ENCODE assay signal across 8 cellular contexts in genomic region chr17:4997302-4998026, GRCh38. TPM values are rescaled to one million over a fixed set of nuclear protein-coding genes. Genes with fewer than 3 reads are reported as not detected.
A peak's percentile ranks its signal among the peaks of the same experiment; 100 is the strongest.
DNase-seq lines count a peak whose midpoint lies in the region; ATAC-seq, FAIRE-seq and TF ChIP-seq lines count a peak whose summit lies in the region.

TSS of gene INCA1 (minus strand) at chr17:4997522. CDS start at chr17:4994437, 3,085 bp downstream.
TSS of gene KIF1C (plus strand) at chr17:4997950. CDS start at chr17:5000247, 2,297 bp downstream.

- FAIRE-seq in HTR-8/SVneo (lab: Jason Lieb, UNC): peak; percentile 93

- H3K36me3 ChIP-seq in OCI-LY7 (ENCODE audit: insufficient read depth, low read length): peaks cover 14% of the 10 kb centered on the region; the same call in 1 of the 2 replicates
- H3K36me3 ChIP-seq in muscle layer of colon (ENCODE audit: insufficient read depth, low read length): peaks cover 19% of the 10 kb centered on the region

- peak; percentile 85 for ATAC-seq in GM21381 (IDR thresholded peaks at IDR 0.05; ENCODE audit: unreplicated experiment)

- H3K27me3 ChIP-seq in muscle layer of colon (ENCODE audit: control insufficient read depth in 1 of 2, insufficient read depth in 2 of 2, low read length in 2 of 2): no peaks in the 10 kb centered on the region

- H3K9me2 ChIP-seq in OCI-LY7 (ENCODE audit: insufficient read depth, low read length): no peaks in the 10 kb centered on the region

- peak; percentile 41 for TF ChIP-seq POLR2A in erythroblast (IDR thresholded peaks at IDR 0.05; ENCODE audit: low read length)

- peaks cover 20% of the 10 kb centered on the region for H3K4me1 ChIP-seq in OCI-LY7 (ENCODE audit: insufficient read depth, low read length, poor library complexity, severe bottlenecking)
- peaks cover 23% of the 10 kb centered on the region for H3K4me1 ChIP-seq in muscle layer of colon (ENCODE audit: insufficient read depth, low read length)

- POLR2A ChIA-PET in OCI-LY7 (lab: Charles Lee): interaction anchor here (0.6 to 2.0 kb wide), 2 partner anchors 10 to 30 kb away, joined by 3 to 6 read pairs; partner anchors contain the start of gene SPAG7

- TF ChIP-seq CTCF in OCI-LY7 (conservative IDR thresholded peaks at IDR 0.05; ENCODE audit: low read length): no peak

- H3K79me2 ChIP-seq in OCI-LY7 (ENCODE audit: insufficient read depth, low read depth, low read length): peaks cover 6% of the 10 kb centered on the region; the same call in 1 of the 2 replicates

- H3K27ac ChIP-seq in OCI-LY7 (ENCODE audit: low read depth, low read length, poor library complexity, severe bottlenecking): peak within 1 kb of the TSS; percentile 48
- H3K27ac ChIP-seq in muscle layer of colon (ENCODE audit: low read depth, low read length): peak within 1 kb of the TSS; percentile 93

- CTCF ChIA-PET in OCI-LY7 (lab: Charles Lee; ENCODE audit: unreplicated experiment): interaction anchor here (0.6 to 1.2 kb wide), 2 partner anchors 9 to 25 kb away, joined by 3 to 4 read pairs; no protein-coding TSS in a partner anchor

- H3K4me2 ChIP-seq in OCI-LY7 (ENCODE audit: low read length): peak within 1 kb of the TSS; percentile 98

- no TSS peak for BruUV-seq in OCI-LY7 (replicated peaks; lab: Mats Ljungman, UMichigan)

- H3K9me3 ChIP-seq in OCI-LY7 (ENCODE audit: low read length) (no peaks in the 10 kb centered on the region), muscle layer of colon (ENCODE audit: low read length) (no peaks in the 10 kb centered on the region)

- H2AFZ ChIP-seq in OCI-LY7 (ENCODE audit: low read length): peak within 1 kb of the TSS; percentile 42; the same call in 1 of the 2 replicates

- H3K9ac ChIP-seq in muscle layer of colon (ENCODE audit: low read length): peak within 1 kb of the TSS; percentile 78

- peak; percentile 94 for DNase-seq in D341Med (ENCODE audit: low spot score)
- DNase-seq in HTR-8/SVneo (ENCODE audit: insufficient read length, low spot score): peak; percentile 95
- peak; percentile 95 for DNase-seq in OCI-LY7 (ENCODE audit: low spot score)
- peak; percentile 95 for DNase-seq in activated T-cell treated with anti-CD3 and anti-CD28 coated beads, Interleukin-2, amount 50 U/mL, for 1 hour
- DNase-seq in erythroblast (lab: John Stamatoyannopoulos, UW): peak; percentile 91 to 96
- DNase-seq in stimulated activated CD8-positive, alpha-beta memory T cell treated with anti-CD3 and anti-CD28 coated beads, Interleukin-7, amount 100 ng/mL, for 1 hour (ENCODE audit: low read depth in 2 of 2): peak; percentile 78 to 81

- intact Hi-C loops in OCI-LY7 (cut with micrococcal nuclease; ENCODE audit: unreplicated experiment): loop anchor here (1.0 kb wide), 1 partner anchor 49 kb away; the partner anchor contains the start of gene PFN1

- H3K4me3 ChIP-seq in OCI-LY7 (ENCODE audit: low read depth, low read length, poor library complexity, severe bottlenecking) (peak within 1 kb of the TSS; percentile 93), muscle layer of colon (ENCODE audit: low read depth in 1 of 2, low read length in 2 of 2) (peak within 1 kb of the TSS; percentile 63 to 96)

- no peaks in the 10 kb centered on the region for H4K20me1 ChIP-seq in OCI-LY7 (ENCODE audit: insufficient read depth, low read length)

RNA-seq across cellular contexts. Expression of gene INCA1, which starts in this region (rescaled TPM):
- not detected in 2 replicates for total RNA-seq in OCI-LY7 (2014; rRNA removed; shearing (Covaris generic))
- total RNA-seq in OCI-LY7 (2022): 0.82 and 1.2 TPM in 2 replicates

RNA-seq across cellular contexts. Expression of gene KIF1C, which starts in this region (rescaled TPM):
- 20.6 and 32.1 TPM in 2 replicates for total RNA-seq in OCI-LY7 (2014; rRNA removed; shearing (Covaris generic))
- total RNA-seq in OCI-LY7 (2022): 51.1 and 53.7 TPM in 2 replicates

Comparison
In these comparisons a context has a peak if more than half of its experiments do, and no peak if none do; other contexts are left out.
1. Peak in every context shown above with its lines: DNase-seq, ATAC-seq, H3K4me3 ChIP-seq and H3K27ac ChIP-seq.